9 cellular contexts compared by ENCODE assay signal in genomic region chr11:1401656-1402221, GRCh38. TPM values are rescaled to one million over a fixed set of nuclear protein-coding genes. Genes with fewer than 3 reads are reported as not detected.
DNase-seq lines count a peak whose midpoint lies in the region; ATAC-seq and TF ChIP-seq lines count a peak whose summit lies in the region.
"Had no signal": no experiment of that assay in that cellular context is flagged by ENCODE, and none has a peak within 500 bp of the region (broad histone marks: within the 10 kb centered on the region; RNA-seq: fewer than 3 reads in every experiment).

No MANE protein-coding gene starts in this region.

- H3K4me1 Mint-ChIP-seq in Calu3 (ENCODE audit: low read depth, unreplicated experiment) (no peaks in the 10 kb centered on the region), endodermal cell (no peaks in the 10 kb centered on the region)

- no TSS peak for BruUV-seq in Calu3 (replicated peaks; lab: Mats Ljungman, UMichigan)

- DNase-seq in Calu3 (peak; percentile 76), Karpas-422 (peak; percentile 85), endodermal cell (peak; percentile 93), middle frontal gyrus (ENCODE audit: extremely low spot score, low spot score) (peak; percentile 58), NCI-H2107 treated with DMSO at 0.1 percent for 48 hours (lab: John Stamatoyannopoulos, UW; ENCODE audit: unreplicated experiment) (no peak), NCI-H1105 (lab: John Stamatoyannopoulos, UW) (no peak)
- DNase-seq in activated CD4-positive, alpha-beta T cell treated with anti-CD3 and anti-CD28 coated beads for 1 hour = peak; percentile 23

- H3K27me3 Mint-ChIP-seq in Calu3 (ENCODE audit: unreplicated experiment) (peaks cover 64% of the 10 kb centered on the region), endodermal cell (ENCODE audit: insufficient read depth) (no peaks in the 10 kb centered on the region)
- H3K27me3 Mint-ChIP-seq: stimulated activated naive CD8-positive, alpha-beta T cell treated with anti-CD3 and anti-CD28 coated beads, Interleukin-15, Interleukin-2, amounts not matched to agents 100 ng/mL and 50 ng/mL, for 24 hours had no signal

- 47 to 48% methylated on average over 9 to 23 of the region's 23 CpGs for WGBS in endodermal cell (ENCODE audit: insufficient coverage in 1 of 2, insufficient read length in 1 of 2), 2 experiments

- H3K27ac Mint-ChIP-seq in Calu3 (ENCODE audit: unreplicated experiment) (no peak overlapping the region), endodermal cell (no peak overlapping the region)
- H3K27ac Mint-ChIP-seq: stimulated activated naive CD8-positive, alpha-beta T cell treated with anti-CD3 and anti-CD28 coated beads, Interleukin-15, Interleukin-2, amounts not matched to agents 100 ng/mL and 50 ng/mL, for 24 hours had no signal

- H3K4me3 ChIP-seq in Karpas-422 (ENCODE audit: low read length) (no peak overlapping the region), endodermal cell (ENCODE audit: low read length) (no peak overlapping the region)

- H3K9me3 Mint-ChIP-seq in Calu3 (ENCODE audit: low read depth, unreplicated experiment) = no peaks in the 10 kb centered on the region
- no peaks in the 10 kb centered on the region for H3K9me3 Mint-ChIP-seq in endodermal cell
- H3K9me3 Mint-ChIP-seq: stimulated activated naive CD8-positive, alpha-beta T cell treated with anti-CD3 and anti-CD28 coated beads, Interleukin-15, Interleukin-2, amounts not matched to agents 100 ng/mL and 50 ng/mL, for 24 hours had no signal

- H2AFZ ChIP-seq in Karpas-422 (ENCODE audit: low read length) = no peak overlapping the region

- H3K9me3 ChIP-seq in Karpas-422 (ENCODE audit: low read length) (no peaks in the 10 kb centered on the region), endodermal cell (ENCODE audit: control insufficient read depth, low read length) (no peaks in the 10 kb centered on the region)

- no peak for ATAC-seq in GM19351 (IDR thresholded peaks at IDR 0.05; ENCODE audit: unreplicated experiment)

- H3K4me2 ChIP-seq in Karpas-422 (ENCODE audit: low read depth, low read length, poor library complexity, severe bottlenecking) = no peak overlapping the region

- no peaks in the 10 kb centered on the region for H3K79me2 ChIP-seq in Karpas-422 (ENCODE audit: low read length)

- CTCF ChIA-PET in Calu3 (lab: Charles Lee) = interaction anchor here (0.6 kb wide), 1 partner anchor 679 kb away, joined by 3 read pairs; no protein-coding TSS in a partner anchor

- no peak overlapping the region for H3K9ac ChIP-seq in Karpas-422 (ENCODE audit: low read length)
- no peak overlapping the region for H3K9ac ChIP-seq in endodermal cell (ENCODE audit: extremely low read depth, low read length, poor library complexity, severe bottlenecking)

- H3K4me3 Mint-ChIP-seq in Calu3 (ENCODE audit: low read depth, unreplicated experiment) = no peak overlapping the region
- H3K4me3 Mint-ChIP-seq in endodermal cell = no peak overlapping the region
- H3K4me3 Mint-ChIP-seq: stimulated activated naive CD8-positive, alpha-beta T cell treated with anti-CD3 and anti-CD28 coated beads, Interleukin-15, Interleukin-2, amounts not matched to agents 100 ng/mL and 50 ng/mL, for 24 hours had no signal

- H3K36me3 ChIP-seq in Karpas-422 (ENCODE audit: insufficient read depth, low read length) = no peaks in the 10 kb centered on the region
- H3K36me3 ChIP-seq in endodermal cell (ENCODE audit: control insufficient read depth, insufficient read depth, low read length) = no peaks in the 10 kb centered on the region

- H3K9me2 ChIP-seq in Karpas-422 (replicated peaks; ENCODE audit: insufficient read depth, low read length) = no peaks in the 10 kb centered on the region

- peaks cover 2% of the 10 kb centered on the region; the same call in 1 of the 2 replicates for H3K4me1 ChIP-seq in Karpas-422 (ENCODE audit: low read length)
- H3K4me1 ChIP-seq in endodermal cell (ENCODE audit: control insufficient read depth, insufficient read depth, low read length) = no peaks in the 10 kb centered on the region

- H3K27me3 ChIP-seq in Karpas-422 (ENCODE audit: low read length) = no peaks in the 10 kb centered on the region
- no peaks in the 10 kb centered on the region for H3K27me3 ChIP-seq in endodermal cell (ENCODE audit: control insufficient read depth, insufficient read depth, low read length, poor library complexity, severe bottlenecking)

- H3K36me3 Mint-ChIP-seq in Calu3 (ENCODE audit: insufficient read depth, unreplicated experiment) = no peaks in the 10 kb centered on the region
- H3K36me3 Mint-ChIP-seq in endodermal cell (ENCODE audit: low read depth) = no peaks in the 10 kb centered on the region

- no peak for TF ChIP-seq CTCF in Calu3 (IDR thresholded peaks at IDR 0.05; ENCODE audit: unreplicated experiment)
- peak; percentile 30 for TF ChIP-seq CTCF in endodermal cell (conservative IDR thresholded peaks at IDR 0.05)

- intact Hi-C loops in Calu3 (cut with micrococcal nuclease; ENCODE audit: unreplicated experiment) = no loop called here

- no peak overlapping the region for H3K27ac ChIP-seq in Karpas-422 (ENCODE audit: low read length)
- no peak overlapping the region for H3K27ac ChIP-seq in endodermal cell (ENCODE audit: low read depth, low read length)

- peaks cover 8% of the 10 kb centered on the region; the same call in 1 of the 2 replicates for H4K20me1 ChIP-seq in Karpas-422 (ENCODE audit: insufficient read depth, low read depth, low read length)

RNA-seq across cellular contexts. Expression of gene BRSK2, which starts 12.0 kb away (rescaled TPM):
- total RNA-seq in Calu3 (2022) (2.6 and 8.8 TPM in 2 replicates), endodermal cell (10 to 100 TPM in 1 of 2 donors, 1 to 10 TPM in 1; 9.4 to 10.3 TPM)
- not detected in 2 replicates for total RNA-seq in Karpas-422 (2014; rRNA removed; shearing (Covaris generic); ENCODE audit: low replicate concordance)
- polyA plus RNA-seq in endodermal cell (2013, experiment 1 of 2) = 43.7 TPM
- polyA plus RNA-seq in endodermal cell (2013, experiment 2 of 2) = 37.6 TPM

Comparison
In these comparisons a context has a peak if more than half of its experiments do, and no peak if none do; other contexts are left out.
1. DNase-seq: peak in Calu3 (single experiment), Karpas-422 (single experiment), activated CD4-positive, alpha-beta T cell treated with anti-CD3 and anti-CD28 coated beads for 1 hour (single experiment), endodermal cell (single experiment) and middle frontal gyrus (single experiment); none in NCI-H2107 treated with DMSO at 0.1 percent for 48 hours (single experiment) and NCI-H1105 (single experiment).